Comparison of ENCODE assay signal across 9 cellular contexts in genomic region chr1:78070758-78071157, GRCh38. TPM values are rescaled to one million over a fixed set of nuclear protein-coding genes. Genes with fewer than 3 reads are reported as not detected.
DNase-seq lines count a peak whose midpoint lies in the region; ATAC-seq and FAIRE-seq lines count a peak whose summit lies in the region.
"Had no signal": no experiment of that assay in that cellular context is flagged by ENCODE, and none has a peak within 500 bp of the region (broad histone marks: within the 10 kb centered on the region; RNA-seq: fewer than 3 reads in every experiment).

No MANE protein-coding gene starts in this region.

- FAIRE-seq in endometrium (lab: Jason Lieb, UNC): peak; percentile 18

- DNase-seq in DMS 273 (lab: John Stamatoyannopoulos, UW; ENCODE audit: unreplicated experiment) (peak; percentile 26), DMS 273 treated with DMSO at 0.1 percent for 48 hours (lab: John Stamatoyannopoulos, UW) (no peak), renal cortical epithelial cell (ENCODE audit: low read depth) (peak; percentile 92), cerebellar nuclear complex (lab: John Stamatoyannopoulos, UW) (no peak), UCSD-AML1 (lab: John Stamatoyannopoulos, UW; ENCODE audit: unreplicated experiment) (no peak), T-helper 2 cell (no peak)
- DNase-seq: effector CD8-positive, alpha-beta T cell had no signal

- peak; percentile 86 for ATAC-seq in HG03442 (IDR thresholded peaks at IDR 0.05; ENCODE audit: unreplicated experiment)

RNA-seq across cellular contexts. Expression of gene GIPC2, which starts 25.0 kb away (rescaled TPM):
- total RNA-seq in renal cortical epithelial cell: 1.1 and 4.9 TPM in 2 replicates

Comparison
In these comparisons a context has a peak if more than half of its experiments do, and no peak if none do; other contexts are left out.
1. DNase-seq: peak in DMS 273 (single experiment) and renal cortical epithelial cell (single experiment); none in DMS 273 treated with DMSO at 0.1 percent for 48 hours (single experiment), cerebellar nuclear complex (0 of 2), UCSD-AML1 (single experiment) and T-helper 2 cell (0 of 5).